11 cellular contexts compared by ENCODE assay signal in the genomic region with DNA sequence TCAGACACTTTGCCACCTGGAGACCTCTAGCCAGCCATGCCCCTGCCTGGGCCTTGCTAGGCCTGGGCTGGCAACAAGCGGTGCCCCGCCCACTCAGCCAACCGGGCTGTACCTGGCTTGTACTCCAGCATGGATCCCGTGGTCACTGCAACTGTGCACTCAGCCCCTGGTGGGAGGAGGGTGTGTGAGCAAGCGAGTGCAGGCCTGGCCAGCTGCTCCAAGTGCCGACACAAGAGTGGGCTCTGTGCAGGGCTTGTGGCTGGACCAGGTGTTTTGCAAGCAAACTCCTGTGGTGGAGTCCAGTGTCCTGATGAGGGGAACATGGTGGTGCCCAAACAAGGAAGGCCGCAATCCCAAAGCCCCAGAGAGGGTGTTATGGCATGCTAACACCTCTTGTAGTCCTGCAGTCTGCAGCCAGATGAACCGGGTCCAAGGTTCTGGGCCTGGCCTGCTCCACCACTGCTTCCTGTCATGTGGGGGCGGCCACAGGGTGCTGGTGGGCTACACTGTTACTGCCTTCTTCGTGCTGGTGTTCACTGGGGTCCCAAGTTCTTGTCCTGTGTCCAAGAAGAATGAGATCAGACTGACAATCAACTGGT.
"Had no signal": no experiment of that assay in that cellular context is flagged by ENCODE, and none has a peak within 500 bp of the region (broad histone marks: within the 10 kb centered on the region; RNA-seq: fewer than 3 reads in every experiment).

No MANE protein-coding gene starts in this region.

- DNase-seq: activated CD4-positive, alpha-beta memory T cell treated with anti-CD3 and anti-CD28 coated beads for 36 hours; activated CD8-positive, alpha-beta memory T cell treated with anti-CD3 and anti-CD28 coated beads, Interleukin-2, amount 50 U/mL, for 4 hours; activated gamma-delta T cell treated with Interleukin-2 at 50 U/mL for 16 hours; activated naive CD8-positive, alpha-beta T cell treated with anti-CD3 and anti-CD28 coated beads for 36 hours; activated T-cell treated with anti-CD3 and anti-CD28 coated beads, Interleukin-2, amount 50 U/mL, for 72 hours; brain microvascular endothelial cell; cerebellar nuclear complex; glutamatergic neuron; retina; thyroid gland had no signal

- H3K4me3 ChIP-seq: skin epidermis, thyroid gland had no signal

- H3K9me3 ChIP-seq: thyroid gland had no signal

- H3K36me3 ChIP-seq: brain microvascular endothelial cell, thyroid gland had no signal

- H3K27ac ChIP-seq: brain microvascular endothelial cell, skin epidermis, thyroid gland had no signal

- H3K27me3 ChIP-seq: brain microvascular endothelial cell, thyroid gland had no signal
